Comparison of ENCODE assay signal across 25 cellular contexts in the genomic region with DNA sequence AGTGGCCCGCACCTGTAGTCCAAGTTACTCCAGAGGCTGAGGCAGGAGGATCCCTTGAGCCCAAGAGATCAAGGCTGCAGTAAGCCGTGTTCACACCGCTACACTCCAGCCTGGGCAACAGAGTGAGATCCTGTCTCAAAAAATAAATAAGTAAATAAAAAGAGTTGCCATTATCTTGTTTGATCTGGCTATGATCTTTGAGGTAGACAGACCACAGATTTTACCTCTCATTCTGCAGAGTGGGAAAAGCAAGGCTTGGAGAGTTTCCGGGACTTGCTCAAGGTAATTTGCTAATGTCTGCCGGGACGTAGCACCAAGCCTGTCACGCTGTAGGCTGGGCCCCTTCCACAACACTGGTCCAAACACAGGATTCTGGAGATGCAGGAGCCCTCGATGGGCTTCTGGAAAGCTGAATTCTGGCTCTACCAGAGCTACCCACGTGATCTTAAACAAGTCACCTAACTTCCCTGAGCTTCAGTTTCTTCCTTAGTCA. TPM values are rescaled to one million over a fixed set of nuclear protein-coding genes. Genes with fewer than 3 reads are reported as not detected.
DNase-seq lines count a peak whose midpoint lies in the region; ATAC-seq and TF ChIP-seq lines count a peak whose summit lies in the region.
"Had no signal": no experiment of that assay in that cellular context is flagged by ENCODE, and none has a peak within 500 bp of the region (broad histone marks: within the 10 kb centered on the region; RNA-seq: fewer than 3 reads in every experiment).

No MANE protein-coding gene starts in this region.

- H3K27me3 Mint-ChIP-seq in CD4-positive, alpha-beta T cell: no peaks in the 10 kb centered on the region
- H3K27me3 Mint-ChIP-seq in activated T-helper 17 cell treated with anti-CD3 and anti-CD28 coated beads, Interleukin-2, amount 50 U/mL, for 72 hours: no peaks in the 10 kb centered on the region
- peaks cover 18% of the 10 kb centered on the region for H3K27me3 Mint-ChIP-seq in Caco-2 (ENCODE audit: insufficient read depth, unreplicated experiment)

- BruUV-seq in Caco-2 (replicated peaks; lab: Mats Ljungman, UMichigan): no TSS peak

- H3K36me3 ChIP-seq in Loucy (ENCODE audit: insufficient read depth, low read length): peaks cover 7% of the 10 kb centered on the region; the same call in 1 of the 2 replicates
- H3K36me3 ChIP-seq in mucosa of descending colon (ENCODE audit: low read depth): no peaks in the 10 kb centered on the region
- no peaks in the 10 kb centered on the region for H3K36me3 ChIP-seq in Caco-2 (ENCODE audit: control insufficient read depth, insufficient read depth, low read length)
- H3K36me3 ChIP-seq: MG63, pancreas, sigmoid colon, uterus had no signal

- H3K9me3 Mint-ChIP-seq in CD4-positive, alpha-beta T cell: no peaks in the 10 kb centered on the region
- no peaks in the 10 kb centered on the region for H3K9me3 Mint-ChIP-seq in activated T-helper 17 cell treated with anti-CD3 and anti-CD28 coated beads, Interleukin-2, amount 50 U/mL, for 72 hours
- no peaks in the 10 kb centered on the region for H3K9me3 Mint-ChIP-seq in Caco-2 (ENCODE audit: unreplicated experiment)
- H3K9me3 Mint-ChIP-seq: endodermal cell had no signal

- H3K4me1 Mint-ChIP-seq in CD4-positive, alpha-beta T cell (ENCODE audit: low read depth): peaks cover 79% of the 10 kb centered on the region
- peaks cover 48% of the 10 kb centered on the region for H3K4me1 Mint-ChIP-seq in activated T-helper 17 cell treated with anti-CD3 and anti-CD28 coated beads, Interleukin-2, amount 50 U/mL, for 72 hours
- H3K4me1 Mint-ChIP-seq in Caco-2 (ENCODE audit: low read depth, unreplicated experiment): no peaks in the 10 kb centered on the region
- H3K4me1 Mint-ChIP-seq: endodermal cell had no signal

- TF ChIP-seq CTCF in CD4-positive, alpha-beta T cell (IDR thresholded peaks at IDR 0.05): no peak
- no peak for TF ChIP-seq CTCF in Loucy (conservative IDR thresholded peaks at IDR 0.05; ENCODE audit: low read length)
- no peak for TF ChIP-seq CTCF in mucosa of descending colon (IDR thresholded peaks at IDR 0.05)
- no peak for TF ChIP-seq CTCF in Caco-2 (IDR thresholded peaks at IDR 0.05; ENCODE audit: insufficient read depth in 1 of 2, low read depth in 1 of 2, low read length in 1 of 2, severe bottlenecking in 1 of 2, unreplicated experiment in 1 of 2)

- H3K79me2 ChIP-seq in Loucy (ENCODE audit: insufficient read depth, low read length): peaks cover 100% of the 10 kb centered on the region

- peak overlapping the region; percentile 97 for H3K4me3 Mint-ChIP-seq in CD4-positive, alpha-beta T cell
- H3K4me3 Mint-ChIP-seq in activated T-helper 17 cell treated with anti-CD3 and anti-CD28 coated beads, Interleukin-2, amount 50 U/mL, for 72 hours: no peak overlapping the region
- H3K4me3 Mint-ChIP-seq in Caco-2 (ENCODE audit: unreplicated experiment): no peak overlapping the region
- H3K4me3 Mint-ChIP-seq: endodermal cell had no signal

- no peaks in the 10 kb centered on the region for H3K9me3 ChIP-seq in CD4-positive, alpha-beta T cell (ENCODE audit: control insufficient read depth, low read length)
- H3K9me3 ChIP-seq in Loucy (ENCODE audit: insufficient read depth, low read depth, low read length) (no peaks in the 10 kb centered on the region), mucosa of descending colon (no peaks in the 10 kb centered on the region), Caco-2 (no peaks in the 10 kb centered on the region)
- H3K9me3 ChIP-seq: MG63, pancreas, sigmoid colon, uterus had no signal

- ATAC-seq in CD4-positive, alpha-beta T cell (ENCODE audit: poor library complexity): peak; percentile 45
- ATAC-seq in activated T-helper 17 cell treated with anti-CD3 and anti-CD28 coated beads, Interleukin-2, amount 50 U/mL, for 72 hours (replicated peaks): peak; percentile 18
- ATAC-seq in mucosa of descending colon: peak; percentile 24
- no peak for ATAC-seq in HG03095 (IDR thresholded peaks at IDR 0.05; ENCODE audit: unreplicated experiment)
- ATAC-seq: HepG2, pancreas had no signal

- no peak overlapping the region for H3K27ac Mint-ChIP-seq in CD4-positive, alpha-beta T cell
- peak overlapping the region; percentile 88 for H3K27ac Mint-ChIP-seq in activated T-helper 17 cell treated with anti-CD3 and anti-CD28 coated beads, Interleukin-2, amount 50 U/mL, for 72 hours
- H3K27ac Mint-ChIP-seq in Caco-2 (ENCODE audit: unreplicated experiment): no peak overlapping the region
- H3K27ac Mint-ChIP-seq: endodermal cell had no signal

- peaks cover 79% of the 10 kb centered on the region for H3K4me1 ChIP-seq in Loucy (ENCODE audit: insufficient read depth, low read length, poor library complexity, severe bottlenecking)
- H3K4me1 ChIP-seq in mucosa of descending colon (ENCODE audit: low read depth): no peaks in the 10 kb centered on the region
- H3K4me1 ChIP-seq in Caco-2: no peaks in the 10 kb centered on the region
- H3K4me1 ChIP-seq: pancreas, sigmoid colon, uterus had no signal

- peaks cover 75% of the 10 kb centered on the region for H3K36me3 Mint-ChIP-seq in CD4-positive, alpha-beta T cell (ENCODE audit: low read depth)
- peaks cover 31% of the 10 kb centered on the region for H3K36me3 Mint-ChIP-seq in activated T-helper 17 cell treated with anti-CD3 and anti-CD28 coated beads, Interleukin-2, amount 50 U/mL, for 72 hours (ENCODE audit: low read depth)
- H3K36me3 Mint-ChIP-seq in Caco-2 (ENCODE audit: insufficient read depth, unreplicated experiment): no peaks in the 10 kb centered on the region

- H3K9me2 ChIP-seq in Loucy (replicated peaks; ENCODE audit: low read depth, low read length): no peaks in the 10 kb centered on the region

- H3K4me3 ChIP-seq in Loucy (ENCODE audit: low read length, poor library complexity, severe bottlenecking) (peak overlapping the region; percentile 76), mucosa of descending colon (no peak overlapping the region), Caco-2 (ENCODE audit: low read depth, low read length) (no peak overlapping the region)
- H3K4me3 ChIP-seq: MG63, pancreas, sigmoid colon, uterus had no signal

- CTCF ChIA-PET in CD4-positive, alpha-beta T cell (lab: Charles Lee): interaction anchor here (1.4 to 3.7 kb wide), 2 partner anchors 8 to 9 kb away, joined by 4 to 12 read pairs; no protein-coding TSS in a partner anchor
- CTCF ChIA-PET in Caco-2 (lab: Charles Lee): no interaction called here

- no peaks in the 10 kb centered on the region for H3K27me3 ChIP-seq in CD4-positive, alpha-beta T cell (ENCODE audit: control insufficient read depth, insufficient read depth, low read length)
- no peaks in the 10 kb centered on the region for H3K27me3 ChIP-seq in Loucy (ENCODE audit: insufficient read depth, low read length, poor library complexity, severe bottlenecking)
- H3K27me3 ChIP-seq in Caco-2 (replicated peaks; ENCODE audit: control insufficient read depth, insufficient read depth, low read length): no peaks in the 10 kb centered on the region; the same call in 1 of the 2 replicates
- H3K27me3 ChIP-seq: MG63, pancreas, uterus had no signal

- H4K20me1 ChIP-seq in Loucy (ENCODE audit: insufficient read depth, low read length, poor library complexity, severe bottlenecking): peaks cover 54% of the 10 kb centered on the region

- POLR2A ChIA-PET in CD4-positive, alpha-beta T cell (lab: Charles Lee): interaction anchor here (0.7 to 17.2 kb wide), 5 partner anchors 8 to 38 kb away, joined by 3 to 393 read pairs (median 10); partner anchors contain the start of gene GRAP2
- POLR2A ChIA-PET in Caco-2 (lab: Charles Lee): no interaction called here

- DNase-seq in CD4-positive, alpha-beta T cell: peak in 1 of 10 experiments; percentile 35
- DNase-seq in mucosa of descending colon: no peak
- DNase-seq in middle frontal gyrus (ENCODE audit: extremely low spot score, low spot score): no peak
- no peak for DNase-seq in Caco-2
- DNase-seq in NOMO-1 treated with DMSO at 0.1 percent for 48 hours (lab: John Stamatoyannopoulos, UW; ENCODE audit: unreplicated experiment): no peak
- DNase-seq: anterior cingulate cortex; cerebellar nuclear complex; endodermal cell; glutamatergic neuron; GOT3; MG63; NCI-H2227 treated with DMSO at 0.1 percent for 48 hours; NK-92 treated with Interleukin-12 subunit alpha and Interleukin-12 subunit beta, amount 100 ng/mL, for 24 hours; pancreas; sigmoid colon; stimulated activated CD4-positive, alpha-beta T cell treated with anti-CD3 and anti-CD28 coated beads, Interleukin-1b, Interleukin-23, amount 100 ng/mL, for 48 hours; uterus had no signal

- peak overlapping the region; percentile 96 for H3K9ac ChIP-seq in Loucy (ENCODE audit: low read depth, low read length, poor library complexity, severe bottlenecking)

- no peaks in the 10 kb centered on the region for H3F3A ChIP-seq in Loucy (ENCODE audit: low read depth)

- no peak overlapping the region for H2AFZ ChIP-seq in Loucy (ENCODE audit: low read length)

- peak overlapping the region; percentile 94 for H3K4me2 ChIP-seq in Loucy (ENCODE audit: low read depth, low read length, poor library complexity, severe bottlenecking)

- intact Hi-C loops in CD4-positive, alpha-beta T cell (cut with DNase I, micrococcal nuclease): loop anchor here (2.0 kb wide), 2 partner anchors 13 to 19 kb away; no protein-coding TSS in a partner anchor
- intact Hi-C loops in mucosa of descending colon (cut with DNase I, micrococcal nuclease) (no loop called here), Caco-2 (cut with micrococcal nuclease; ENCODE audit: unreplicated experiment) (no loop called here)

- peak overlapping the region; percentile 80 for H3K27ac ChIP-seq in CD4-positive, alpha-beta T cell (ENCODE audit: low read depth, low read length)
- H3K27ac ChIP-seq: pancreas, sigmoid colon, uterus, VCaP had no signal

RNA-seq across cellular contexts. Expression of gene GRAP2, which starts 6.8 kb away (rescaled TPM):
- 10 to 100 TPM; 65.3 to 75.6 TPM for total RNA-seq in CD4-positive, alpha-beta T cell
- 10 to 100 TPM; 50.7 to 94.2 TPM for total RNA-seq in activated T-helper 17 cell treated with anti-CD3 and anti-CD28 coated beads, Interleukin-2, amount 50 U/mL, for 72 hours
- 1 to 10 TPM; 3.4 to 5.5 (median 4.2) TPM for total RNA-seq in mucosa of descending colon
- not detected in 2 replicates for total RNA-seq in Caco-2 (2022)
- total RNA-seq: fibroblast of lung, HepG2 had no signal

RNA-seq across cellular contexts. Expression of gene ENTHD1, which starts 14.1 kb away (rescaled TPM):
- under 1 TPM in 1 of 2 experiments, not detected in 1; 0.47 TPM for total RNA-seq in CD4-positive, alpha-beta T cell
- 1 to 10 TPM in 1 of 2 donors, under 1 TPM in 1; 0.58 to 1.2 TPM for total RNA-seq in activated T-helper 17 cell treated with anti-CD3 and anti-CD28 coated beads, Interleukin-2, amount 50 U/mL, for 72 hours
- total RNA-seq in mucosa of descending colon (not detected), Caco-2 (2022) (not detected in 2 replicates)
- total RNA-seq: endodermal cell, fibroblast of lung, HepG2, lower leg skin, pancreas, sigmoid colon had no signal

RNA-seq across cellular contexts. Expression of gene TMA7B, which starts 52.5 kb away (rescaled TPM):
- 1 to 10 TPM; 5.7 to 6.5 TPM for total RNA-seq in CD4-positive, alpha-beta T cell
- 1 to 10 TPM; 4.0 to 4.4 TPM for total RNA-seq in activated T-helper 17 cell treated with anti-CD3 and anti-CD28 coated beads, Interleukin-2, amount 50 U/mL, for 72 hours
- total RNA-seq in mucosa of descending colon (under 1 TPM; 0.22 to 0.51 (median 0.23) TPM), Caco-2 (2022) (not detected in 2 replicates)
- total RNA-seq: endodermal cell, fibroblast of lung, HepG2, sigmoid colon, subcutaneous adipose tissue, uterus had no signal

Comparison
In these comparisons a context has a peak if more than half of its experiments do, and no peak if none do; other contexts are left out.
1. RNA of gene GRAP2, which starts 6.8 kb away (total RNA-seq): 50.7 to 94.2 TPM in activated T-helper 17 cell treated with anti-CD3 and anti-CD28 coated beads, Interleukin-2, amount 50 U/mL, for 72 hours and 65.3 to 75.6 TPM in CD4-positive, alpha-beta T cell; 3.4 to 5.5 TPM in mucosa of descending colon and not detected in Caco-2; every median in the first group is over 4 times any median in the second.
2. intact Hi-C loops: an anchor here in CD4-positive, alpha-beta T cell (2.0 kb wide); none called in mucosa of descending colon and Caco-2.